Comparison of ENCODE assay signal across 21 cellular contexts in the genomic region with DNA sequence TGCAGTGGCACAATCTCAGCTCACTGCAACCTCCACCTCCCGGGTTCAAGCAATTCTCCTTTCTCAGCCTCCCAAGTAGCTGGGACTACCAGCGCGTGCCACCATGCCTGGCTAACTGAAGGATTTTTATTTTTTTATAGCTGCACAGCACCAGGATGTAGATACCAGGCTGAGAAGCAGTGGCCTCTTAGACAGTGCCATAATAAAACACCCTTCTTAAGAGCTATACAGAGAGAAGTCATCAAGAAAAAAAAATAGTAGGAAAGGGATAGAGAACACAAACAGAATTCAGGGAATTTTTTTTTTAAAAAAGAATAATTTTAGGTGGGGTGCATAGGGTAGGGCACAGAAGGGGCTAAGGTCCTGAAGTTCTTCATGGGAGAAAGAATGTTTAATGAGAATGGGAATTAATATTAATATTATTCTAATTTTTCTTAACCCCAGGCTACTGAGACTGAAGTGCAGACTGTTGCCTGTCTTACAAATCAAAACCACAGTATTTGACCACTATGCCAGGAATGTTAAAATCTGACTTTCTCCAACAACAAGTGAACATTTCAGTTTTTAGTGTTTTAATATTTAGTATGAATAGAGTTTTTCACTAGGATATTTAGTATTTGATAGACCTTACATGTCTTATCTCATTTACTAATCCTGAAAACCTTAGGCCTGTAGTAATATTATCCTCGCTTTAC.
A peak's percentile ranks its signal among the peaks of the same experiment; 100 is the strongest.
DNase-seq lines count a peak whose midpoint lies in the region; ATAC-seq and TF ChIP-seq lines count a peak whose summit lies in the region.
"Had no signal": no experiment of that assay in that cellular context is flagged by ENCODE, and none has a peak within 500 bp of the region (broad histone marks: within the 10 kb centered on the region; RNA-seq: fewer than 3 reads in every experiment).

No MANE protein-coding gene starts in this region.

- DNase-seq in A172 (ENCODE audit: low spot score), result peak; percentile 19
- DNase-seq in M059J (ENCODE audit: low read depth), result peak; percentile 40
- peak; percentile 46 to 63 for DNase-seq in cardiac fibroblast (ENCODE audit: low read depth in 2 of 2)
- DNase-seq in kidney tubule cell (ENCODE audit: low spot score), result peak; percentile 55
- no peak for DNase-seq in Right ventricle myocardium superior
- no peak for DNase-seq in COLO668 (lab: John Stamatoyannopoulos, UW; ENCODE audit: unreplicated experiment)
- no peak for DNase-seq in NCI-H510A treated with DMSO at 0.1 percent for 48 hours (lab: John Stamatoyannopoulos, UW)
- DNase-seq: activated CD4-positive, alpha-beta T cell treated with anti-CD3 and anti-CD28 coated beads for 1 hour; activated CD8-positive, alpha-beta memory T cell treated with anti-CD3 and anti-CD28 coated beads for 24 hours; activated T-cell treated with anti-CD3 and anti-CD28 coated beads, Interleukin-2, amount 50 U/mL, for 72 hours; DMS 273 treated with DMSO at 0.1 percent for 48 hours; erythroblast; head of caudate nucleus; naive B cell; NCI-H1694; NCI-H345; RPMI8226; transverse colon had no signal

- ATAC-seq in HG02798 (IDR thresholded peaks at IDR 0.05; ENCODE audit: poor library complexity, unreplicated experiment) (no peak), Right ventricle myocardium superior (ENCODE audit: poor library complexity) (no peak)
- ATAC-seq: activated T-cell treated with anti-CD3 and anti-CD28 coated beads, Interleukin-2, amount 50 U/mL, for 72 hours; HCT116 had no signal

- intact Hi-C loops in Right ventricle myocardium superior (cut with DNase I), result no loop called here

- H3K4me3 ChIP-seq in cardiac fibroblast (replicated peaks in 1 of 2; ENCODE audit: low read depth in 2 of 2, low read length in 2 of 2), result no peak overlapping the region
- H3K4me3 ChIP-seq: cardiac muscle cell, transverse colon had no signal

- no peak for TF ChIP-seq CTCF in cardiac fibroblast (IDR thresholded peaks at IDR 0.05; ENCODE audit: low read depth, low read length)

Comparison
In these comparisons a context has a peak if more than half of its experiments do, and no peak if none do; other contexts are left out.
1. DNase-seq: peak in A172 (single experiment), M059J (single experiment), cardiac fibroblast (2 of 2) and kidney tubule cell (single experiment); none in Right ventricle myocardium superior (single experiment), COLO668 (single experiment) and NCI-H510A treated with DMSO at 0.1 percent for 48 hours (single experiment).